Comparison of ENCODE assay signal across 8 cellular contexts in genomic region chr9:119963798-119964372, GRCh38.
DNase-seq lines count a peak whose midpoint lies in the region; ATAC-seq and TF ChIP-seq lines count a peak whose summit lies in the region.

No MANE protein-coding gene starts in this region.

- H3K4me1 ChIP-seq in ES-I3 (ENCODE audit: insufficient read depth, low read length) = peaks cover 24% of the 10 kb centered on the region

- H3K27ac Mint-ChIP-seq in osteocyte (ENCODE audit: unreplicated experiment) = peak overlapping the region; percentile 83

- ATAC-seq in GM21717 (IDR thresholded peaks at IDR 0.05; ENCODE audit: unreplicated experiment) (no peak), HG02623 (IDR thresholded peaks at IDR 0.05; ENCODE audit: unreplicated experiment) (no peak)

- H3K9me3 ChIP-seq in ES-I3 (ENCODE audit: control insufficient read depth, insufficient read depth, low read length) = no peaks in the 10 kb centered on the region

- 0 out of 2 replicates have a peak overlapping the region, but pooled peaks have one; percentile 8 for H3K9ac ChIP-seq in ES-I3 (ENCODE audit: low read depth, low read length)

- no peaks in the 10 kb centered on the region for H3K36me3 Mint-ChIP-seq in osteocyte (ENCODE audit: unreplicated experiment)

- H3K4me3 Mint-ChIP-seq in osteocyte (ENCODE audit: unreplicated experiment) = no peak overlapping the region

- H3K27ac ChIP-seq in epithelial cell of prostate = no peak overlapping the region

- no peaks in the 10 kb centered on the region for H3K36me3 ChIP-seq in ES-I3 (ENCODE audit: insufficient read depth, low read length)

- peak; percentile 81 for DNase-seq in NCI-H460 (ENCODE audit: extremely low read depth, low read depth)
- DNase-seq in epithelial cell of prostate (ENCODE audit: low read depth, low spot score) = peak; percentile 53
- peak; percentile 85 for DNase-seq in osteocyte (ENCODE audit: extremely low spot score, unreplicated experiment)
- DNase-seq in NCI-H187 (lab: John Stamatoyannopoulos, UW) = no peak
- DNase-seq in NCI-H774 (lab: John Stamatoyannopoulos, UW) = no peak

- no peaks in the 10 kb centered on the region for H3K9me3 Mint-ChIP-seq in osteocyte (ENCODE audit: unreplicated experiment)

- peaks cover 27% of the 10 kb centered on the region for H3K4me1 Mint-ChIP-seq in osteocyte (ENCODE audit: unreplicated experiment)

- peaks cover 28% of the 10 kb centered on the region for H3K27me3 Mint-ChIP-seq in osteocyte (ENCODE audit: unreplicated experiment)

- no peak for TF ChIP-seq CTCF in osteocyte (IDR thresholded peaks at IDR 0.05)

Comparison
In these comparisons a context has a peak if more than half of its experiments do, and no peak if none do; other contexts are left out.
1. DNase-seq: peak in NCI-H460 (single experiment), epithelial cell of prostate (single experiment) and osteocyte (single experiment); none in NCI-H187 (0 of 2) and NCI-H774 (single experiment).